In the genomic region with DNA sequence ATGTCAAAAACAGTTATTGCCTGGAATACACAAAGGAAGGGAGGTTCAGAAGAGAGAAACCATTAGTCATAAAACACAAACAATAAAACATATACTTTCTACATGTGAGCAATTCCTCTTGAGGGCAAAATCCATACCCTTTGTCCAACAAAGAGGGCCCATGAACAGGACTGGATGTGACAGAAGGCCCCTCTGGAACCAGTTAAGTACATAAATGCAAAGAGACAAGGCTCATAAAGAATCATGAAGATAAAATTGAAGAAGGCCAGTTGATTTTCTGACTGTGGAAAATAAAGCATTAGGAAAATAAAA, we compare ENCODE assay signal across 23 cellular contexts.
"Had no signal": no experiment of that assay in that cellular context is flagged by ENCODE, and none has a peak within 500 bp of the region (broad histone marks: within the 10 kb centered on the region; RNA-seq: fewer than 3 reads in every experiment).

No MANE protein-coding gene starts in this region.

- H3K27ac ChIP-seq: ascending aorta, cardiac muscle cell had no signal

- FAIRE-seq: TTC549 had no signal

- H3K36me3 ChIP-seq: ascending aorta, cardiac muscle cell, MG63 had no signal

- H3K27me3 ChIP-seq: ascending aorta, MG63 had no signal

- H3K4me3 ChIP-seq: ascending aorta, cardiac muscle cell, MG63 had no signal

- H3K9me3 ChIP-seq: ascending aorta, MG63 had no signal

- ATAC-seq: activated CD8-positive, alpha-beta T cell treated with anti-CD3 and anti-CD28 coated beads, Interleukin-2, amount 10 ng/mL, durations not matched to agents 7 days and 5 days had no signal

- H3K4me1 ChIP-seq: ascending aorta had no signal

- DNase-seq: activated CD4-positive, alpha-beta T cell treated with anti-CD3 and anti-CD28 coated beads, Interleukin-2, amount 10 ng/mL, durations not matched to agents 7 days and 5 days; activated CD4-positive, alpha-beta T cell treated with anti-CD3 and anti-CD28 coated beads, Interleukin-2, amount 50 U/mL, for 48 hours; activated CD8-positive, alpha-beta T cell treated with anti-CD3 and anti-CD28 coated beads, Interleukin-2, amount 10 ng/mL, durations not matched to agents 7 days and 5 days; activated gamma-delta T cell; activated naive CD4-positive, alpha-beta T cell treated with Interleukin-2 at 50 U/mL for 16 hours; activated naive CD8-positive, alpha-beta T cell treated with anti-CD3 and anti-CD28 coated beads, Interleukin-2, amount 10 ng/mL, durations not matched to agents 7 days and 5 days; activated T-cell treated with anti-CD3 and anti-CD28 coated beads, Interleukin-2, amount 50 U/mL, for 24 hours; amygdala; Kasumi-1; MG63; NCI-H1105; NCI-H1417 treated with DMSO at 0.1 percent for 48 hours; NCI-H187 treated with DMSO at 0.1 percent for 48 hours; NCI-H2081; NCI-H226; NCI-H524 treated with DMSO at 0.1 percent for 48 hours; NK-92 treated with Interleukin-12 subunit alpha and Interleukin-12 subunit beta, amount 100 ng/mL, for 24 hours; Right ventricle myocardium superior; SW 1271; T-helper 1 cell had no signal
